ENCODE assay signal across 27 cellular contexts in the genomic region with DNA sequence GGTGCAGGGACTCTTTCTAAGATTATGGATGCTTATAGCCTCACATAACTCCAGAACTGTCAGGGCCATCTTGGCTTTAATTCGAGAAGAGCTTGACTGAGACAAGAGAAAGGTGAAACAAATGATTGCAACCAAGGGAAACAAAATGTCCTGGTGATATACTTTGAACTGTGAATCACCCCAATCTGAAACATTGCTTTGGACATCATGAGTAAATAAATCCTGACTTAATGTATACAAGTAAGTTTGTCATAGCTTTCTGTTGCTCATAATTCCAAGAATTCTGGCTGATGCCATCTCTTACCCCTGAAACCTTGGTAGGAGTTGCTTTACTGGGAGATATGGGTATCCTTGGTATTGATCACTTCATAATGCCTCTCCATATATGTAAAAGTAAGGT.
"Had no signal": no experiment of that assay in that cellular context is flagged by ENCODE, and none has a peak within 500 bp of the region (broad histone marks: within the 10 kb centered on the region; RNA-seq: fewer than 3 reads in every experiment).

No MANE protein-coding gene starts in this region.

- H2AFZ ChIP-seq: hepatocyte had no signal

- H3K36me3 ChIP-seq: left lung, lower lobe of right lung, pancreas, prostate gland, sigmoid colon, spleen, tibial nerve, uterus had no signal

- ATAC-seq: left colon; left lung; lower lobe of right lung; naive thymus-derived CD8-positive, alpha-beta T cell; pancreas; right cardiac atrium; stimulated activated effector memory CD8-positive, alpha-beta T cell treated with anti-CD3 and anti-CD28 coated beads, Interleukin-12 subunit alpha, Interleukin-12 subunit beta, amount 100 ng/mL, for 72 hours; stimulated activated naive CD8-positive, alpha-beta T cell treated with anti-CD3 and anti-CD28 coated beads, Interleukin-15, amount 100 ng/mL, for 72 hours had no signal

- H3K36me3 Mint-ChIP-seq: stimulated activated effector memory CD8-positive, alpha-beta T cell treated with anti-CD3 and anti-CD28 coated beads, Interleukin-12 subunit alpha, Interleukin-12 subunit beta, amount 100 ng/mL, for 72 hours; type B pancreatic cell had no signal

- H3K4me3 ChIP-seq: hepatocyte, left lung, lower lobe of right lung, pancreas, prostate gland, sigmoid colon, spleen, tibial nerve, uterus had no signal

- H3K27ac Mint-ChIP-seq: naive thymus-derived CD8-positive, alpha-beta T cell; nephron; stimulated activated effector memory CD8-positive, alpha-beta T cell treated with anti-CD3 and anti-CD28 coated beads, Interleukin-12 subunit alpha, Interleukin-12 subunit beta, amount 100 ng/mL, for 72 hours; stimulated activated naive CD8-positive, alpha-beta T cell treated with anti-CD3 and anti-CD28 coated beads, Interleukin-15, amount 100 ng/mL, for 72 hours; type B pancreatic cell had no signal

- H3K4me1 ChIP-seq: lower lobe of right lung, uterus had no signal

- H3K27ac ChIP-seq: hepatocyte, left lung, lower lobe of right lung, pancreas, prostate gland, sigmoid colon, spleen, tibial nerve, uterus had no signal

- H3K4me3 Mint-ChIP-seq: naive thymus-derived CD8-positive, alpha-beta T cell; nephron; neural crest cell; stimulated activated effector memory CD8-positive, alpha-beta T cell treated with anti-CD3 and anti-CD28 coated beads, Interleukin-12 subunit alpha, Interleukin-12 subunit beta, amount 100 ng/mL, for 72 hours; stimulated activated naive CD8-positive, alpha-beta T cell treated with anti-CD3 and anti-CD28 coated beads, Interleukin-15, amount 100 ng/mL, for 72 hours; type B pancreatic cell had no signal

- H3K9me3 ChIP-seq: left lung, lower lobe of right lung, pancreas, prostate gland, sigmoid colon, spleen, tibial nerve, uterus had no signal

- H3K79me2 ChIP-seq: hepatocyte had no signal

- H3K9me3 Mint-ChIP-seq: naive thymus-derived CD8-positive, alpha-beta T cell; nephron; neural crest cell; type B pancreatic cell had no signal

- H3K27me3 ChIP-seq: hepatocyte, left lung, pancreas, sigmoid colon, spleen, tibial nerve, uterus had no signal

- DNase-seq: kidney; left colon; left lung; lower lobe of right lung; mammary epithelial cell; mesenchymal stem cell; naive thymus-derived CD8-positive, alpha-beta T cell; nucleus accumbens; pancreas; posterior cingulate gyrus; retina; right cardiac atrium; sigmoid colon; small intestine; spleen; stimulated activated CD4-positive, alpha-beta T cell treated with anti-CD3 and anti-CD28 coated beads, Interleukin-4, amount 100 ng/mL, for 24 hours; stimulated activated naive CD4-positive, alpha-beta T cell treated with Interleukin-2 at 50 U/mL for 16 hours; stimulated activated naive CD8-positive, alpha-beta T cell treated with anti-CD3 and anti-CD28 coated beads, Interleukin-15, amount 100 ng/mL, for 72 hours; substantia nigra; uterus had no signal

- H3K27me3 Mint-ChIP-seq: stimulated activated naive CD8-positive, alpha-beta T cell treated with anti-CD3 and anti-CD28 coated beads, Interleukin-15, amount 100 ng/mL, for 72 hours had no signal

- FAIRE-seq: kidney, pancreas, small intestine had no signal

- H3K4me2 ChIP-seq: hepatocyte had no signal
